14 cellular contexts compared by ENCODE assay signal in the genomic region with DNA sequence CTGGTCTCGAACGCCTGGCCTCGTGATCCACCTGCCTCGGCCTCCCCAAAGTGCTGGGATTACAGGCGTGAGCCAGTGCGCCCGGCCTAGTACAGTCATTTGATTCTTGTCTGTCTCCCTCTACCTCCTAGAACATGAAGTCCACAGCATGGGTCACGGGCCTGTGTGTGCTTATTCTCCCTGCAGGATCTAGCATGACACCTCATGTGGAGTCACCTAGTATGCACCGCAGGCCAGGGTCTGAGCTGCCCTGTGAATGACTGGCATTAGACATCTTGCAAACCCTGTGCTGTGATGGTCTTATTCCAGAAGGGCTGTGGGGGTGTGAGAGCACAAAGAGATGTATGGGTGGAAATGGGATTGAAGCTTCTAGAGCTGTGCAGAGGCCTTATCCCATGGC.
A peak's percentile ranks its signal among the peaks of the same experiment; 100 is the strongest.
DNase-seq lines count a peak whose midpoint lies in the region; ATAC-seq and TF ChIP-seq lines count a peak whose summit lies in the region.
"Had no signal": no experiment of that assay in that cellular context is flagged by ENCODE, and none has a peak within 500 bp of the region (broad histone marks: within the 10 kb centered on the region; RNA-seq: fewer than 3 reads in every experiment).

No MANE protein-coding gene starts in this region.

- H3K4me1 Mint-ChIP-seq in GM23338 (peaks cover 19% of the 10 kb centered on the region), Calu3 (ENCODE audit: low read depth, unreplicated experiment) (peaks cover 45% of the 10 kb centered on the region)

- H3K79me2 ChIP-seq in GM23338 (replicated peaks; ENCODE audit: insufficient read depth) (peaks cover 5% of the 10 kb centered on the region; the same call in 1 of the 2 replicates), Loucy (ENCODE audit: insufficient read depth, low read length) (peaks cover 97% of the 10 kb centered on the region)

- ATAC-seq in GM23338 (no peak), gastrocnemius medialis (peak; percentile 13 to 50)

- H3K27me3 ChIP-seq in GM23338 (ENCODE audit: insufficient read depth) (no peaks in the 10 kb centered on the region), Loucy (ENCODE audit: insufficient read depth, low read length, poor library complexity, severe bottlenecking) (no peaks in the 10 kb centered on the region), gastrocnemius medialis (no peaks in the 10 kb centered on the region)
- H3K27me3 ChIP-seq: BE2C had no signal

- H3K9ac ChIP-seq in Loucy (ENCODE audit: low read depth, low read length, poor library complexity, severe bottlenecking) = peak overlapping the region; percentile 53

- H3K36me3 Mint-ChIP-seq in GM23338 (ENCODE audit: low read depth) (peaks cover 16% of the 10 kb centered on the region), Calu3 (ENCODE audit: insufficient read depth, unreplicated experiment) (peaks cover 13% of the 10 kb centered on the region)

- no peak for TF ChIP-seq CTCF in GM23338 (conservative IDR thresholded peaks at IDR 0.05; ENCODE audit: low read depth in 2 of 2)
- no peak for TF ChIP-seq CTCF in Loucy (conservative IDR thresholded peaks at IDR 0.05; ENCODE audit: low read length)
- TF ChIP-seq CTCF in gastrocnemius medialis (IDR thresholded peaks at IDR 0.05 in 4 of 5, conservative IDR thresholded peaks at IDR 0.05 in 1 of 5) = no peak
- no peak for TF ChIP-seq CTCF in Calu3 (IDR thresholded peaks at IDR 0.05; ENCODE audit: unreplicated experiment)

- H3K4me3 ChIP-seq in GM23338 = no peak overlapping the region
- H3K4me3 ChIP-seq in Loucy (ENCODE audit: low read length, poor library complexity, severe bottlenecking) = no peak overlapping the region
- H3K4me3 ChIP-seq in gastrocnemius medialis = no peak overlapping the region

- no peak overlapping the region for H2AFZ ChIP-seq in GM23338
- H2AFZ ChIP-seq in Loucy (ENCODE audit: low read length) = no peak overlapping the region

- H3K9me3 ChIP-seq in Loucy (ENCODE audit: insufficient read depth, low read depth, low read length) (no peaks in the 10 kb centered on the region), gastrocnemius medialis (no peaks in the 10 kb centered on the region)
- H3K9me3 ChIP-seq: BE2C had no signal

- H4K20me1 ChIP-seq in GM23338 (replicated peaks; ENCODE audit: insufficient read depth) (peaks cover 4% of the 10 kb centered on the region; the same call in 1 of the 2 replicates), Loucy (ENCODE audit: insufficient read depth, low read length, poor library complexity, severe bottlenecking) (no peaks in the 10 kb centered on the region)

- BruUV-seq in Calu3 (replicated peaks; lab: Mats Ljungman, UMichigan) = no TSS peak

- H3F3A ChIP-seq in GM23338 (replicated peaks; ENCODE audit: low read depth) = no peaks in the 10 kb centered on the region
- H3F3A ChIP-seq in Loucy (ENCODE audit: low read depth) = no peaks in the 10 kb centered on the region

- H3K36me3 ChIP-seq in GM23338 (ENCODE audit: insufficient read depth) (no peaks in the 10 kb centered on the region), Loucy (ENCODE audit: insufficient read depth, low read length) (peaks cover 69% of the 10 kb centered on the region), gastrocnemius medialis (peaks cover 0 to 8% of the 10 kb centered on the region in 2 donors)

- peak overlapping the region; percentile 84; the same call in 1 of the 2 replicates for H3K27ac Mint-ChIP-seq in GM23338
- no peak overlapping the region for H3K27ac Mint-ChIP-seq in Calu3 (ENCODE audit: unreplicated experiment)
- H3K27ac Mint-ChIP-seq: CD4-positive, alpha-beta memory T cell had no signal

- in situ Hi-C loops in gastrocnemius medialis (cut with MboI; ENCODE audit: low sequenced_read_pairs in 4 of 4) = loop anchor here in 1 of 4 donors (5.0 kb wide), 1 partner anchor 128 kb away; no protein-coding TSS in a partner anchor

- no peaks in the 10 kb centered on the region for H3K27me3 Mint-ChIP-seq in GM23338 (ENCODE audit: insufficient read depth, low read depth, poor library complexity)
- no peaks in the 10 kb centered on the region for H3K27me3 Mint-ChIP-seq in Calu3 (ENCODE audit: unreplicated experiment)
- H3K27me3 Mint-ChIP-seq: CD4-positive, alpha-beta memory T cell had no signal

- H3K4me3 Mint-ChIP-seq in GM23338 (no peak overlapping the region), Calu3 (ENCODE audit: low read depth, unreplicated experiment) (no peak overlapping the region)
- H3K4me3 Mint-ChIP-seq: CD4-positive, alpha-beta memory T cell had no signal

- intact Hi-C loops in gastrocnemius medialis (cut with DNase I; ENCODE audit: low total_unique reads) (no loop called here), Calu3 (cut with micrococcal nuclease; ENCODE audit: unreplicated experiment) (no loop called here)

- H3K27ac ChIP-seq in GM23338 (ENCODE audit: low read depth) = no peak overlapping the region
- H3K27ac ChIP-seq in gastrocnemius medialis = peak overlapping the region; percentile 85 to 92 (median 88)
- H3K27ac ChIP-seq: C4-2B had no signal

- DNase-seq in GM23338 (ENCODE audit: low spot score) (no peak), gastrocnemius medialis (peak; percentile 51 to 57), Ammon's horn (ENCODE audit: low spot score) (no peak), GM03348 (ENCODE audit: low spot score) (no peak), Calu3 (no peak)
- DNase-seq: BE2C; CD4-positive, alpha-beta memory T cell; DND-41; EL; GOT3; H7; KG1 had no signal

- H3K9me3 Mint-ChIP-seq in GM23338 (no peaks in the 10 kb centered on the region), Calu3 (ENCODE audit: low read depth, unreplicated experiment) (no peaks in the 10 kb centered on the region)
- H3K9me3 Mint-ChIP-seq: CD4-positive, alpha-beta memory T cell had no signal

- CTCF ChIA-PET in Calu3 (lab: Charles Lee) = no interaction called here

- H3K4me2 ChIP-seq in GM23338 (no peak overlapping the region), Loucy (ENCODE audit: low read depth, low read length, poor library complexity, severe bottlenecking) (peak overlapping the region; percentile 58)

- no peaks in the 10 kb centered on the region for H3K4me1 ChIP-seq in GM23338 (ENCODE audit: insufficient read depth)
- peaks cover 66% of the 10 kb centered on the region for H3K4me1 ChIP-seq in Loucy (ENCODE audit: insufficient read depth, low read length, poor library complexity, severe bottlenecking)
- peaks cover 48 to 49% of the 10 kb centered on the region in 2 donors for H3K4me1 ChIP-seq in gastrocnemius medialis
- H3K4me1 ChIP-seq: BE2C had no signal

- TF ChIP-seq POLR2A in gastrocnemius medialis (IDR thresholded peaks at IDR 0.05) = no peak

- no peaks in the 10 kb centered on the region for H3K9me2 ChIP-seq in GM23338 (ENCODE audit: insufficient read depth)
- no peaks in the 10 kb centered on the region for H3K9me2 ChIP-seq in Loucy (replicated peaks; ENCODE audit: low read depth, low read length)

TF ChIP-seq in GM23338, 12 proteins besides CTCF, POLR2A, EP300 and RAD21 (continues in another document):
- TF ChIP-seq ZNF114 (CRISPR knock-in tag; IDR thresholded peaks at IDR 0.05) = no peak
- TF ChIP-seq POLR2AphosphoS5 (IDR thresholded peaks at IDR 0.05; ENCODE audit: low read depth) = no peak
- no peak for TF ChIP-seq JUNB (IDR thresholded peaks at IDR 0.05; ENCODE audit: unreplicated experiment)
- TF ChIP-seq EZH2phosphoT487 (IDR thresholded peaks at IDR 0.05; ENCODE audit: unreplicated experiment) = no peak
- no peak for TF ChIP-seq STAT1 (IDR thresholded peaks at IDR 0.05; ENCODE audit: unreplicated experiment)
- no peak for TF ChIP-seq ZNF331 (CRISPR knock-in tag; IDR thresholded peaks at IDR 0.05; ENCODE audit: low read depth)

Comparison
In these comparisons a context has a peak if more than half of its experiments do, and no peak if none do; other contexts are left out.
1. DNase-seq: peak in gastrocnemius medialis (2 of 2); none in GM23338 (single experiment), Ammon's horn (single experiment), GM03348 (single experiment) and Calu3 (single experiment).